8 cellular contexts compared by ENCODE assay signal in the genomic region with DNA sequence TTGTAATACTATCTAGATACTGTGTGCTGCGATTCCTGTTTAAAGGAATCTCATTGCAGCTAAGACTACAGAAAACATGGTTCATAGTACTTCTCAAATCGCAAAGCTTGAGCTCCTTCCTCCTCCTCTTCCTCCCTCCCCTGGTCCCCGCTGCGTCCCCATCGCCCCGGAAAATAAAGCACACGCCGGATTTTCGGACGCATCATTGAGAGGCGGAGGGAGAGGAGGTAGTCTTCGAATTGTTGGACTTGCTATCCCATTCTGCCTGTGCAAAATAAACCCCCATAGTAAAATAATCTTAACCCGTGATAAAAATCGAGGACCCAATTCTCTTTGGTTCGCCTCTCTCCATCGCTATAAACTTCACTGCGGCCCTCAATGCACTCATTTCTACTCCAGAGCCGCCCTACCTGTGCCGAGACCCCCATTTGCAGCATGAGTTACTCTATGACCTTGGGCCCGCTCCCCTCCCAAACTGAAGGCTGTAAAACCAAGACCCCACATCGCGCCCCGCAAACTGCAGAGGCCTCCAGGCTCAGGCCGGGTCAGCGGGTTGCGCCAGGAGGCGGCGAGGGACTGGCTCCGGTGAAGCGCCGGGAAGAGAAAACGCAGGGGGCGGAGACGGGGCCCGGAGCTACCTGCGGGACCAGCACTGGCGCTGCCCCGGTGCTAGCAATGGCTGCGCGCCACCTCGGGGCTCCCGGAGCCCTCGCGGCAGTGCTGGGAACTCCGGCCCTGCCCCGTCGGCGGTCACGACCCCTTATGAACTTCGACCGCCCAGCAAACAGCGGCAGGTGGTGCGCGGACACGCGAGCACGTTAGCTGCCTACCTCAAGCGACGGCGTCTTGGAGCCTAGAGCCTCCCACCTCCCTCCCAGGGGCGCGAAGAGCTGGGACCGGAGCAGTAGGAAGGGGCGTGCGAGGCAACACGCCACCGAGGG. TPM values are rescaled to one million over a fixed set of nuclear protein-coding genes. Genes with fewer than 3 reads are reported as not detected.
A peak's percentile ranks its signal among the peaks of the same experiment; 100 is the strongest.
DNase-seq lines count a peak whose midpoint lies in the region; FAIRE-seq and TF ChIP-seq lines count a peak whose summit lies in the region.

No MANE protein-coding gene starts in this region.

- CTCF ChIA-PET in activated CD4-positive, alpha-beta memory T cell treated with anti-CD3 and anti-CD28 coated beads for 36 hours (lab: Charles Lee) = interaction anchor here (0.8 to 4.5 kb wide), 33 partner anchors 12 to 1853 kb away, joined by 3 to 139 read pairs (median 4); a partner anchor contains a TSS

- H3K9ac ChIP-seq in Loucy (ENCODE audit: low read depth, low read length, poor library complexity, severe bottlenecking) = peak overlapping the region; percentile 91

- H2AFZ ChIP-seq in Loucy (ENCODE audit: low read length) = peak overlapping the region; percentile 97

- POLR2A ChIA-PET in activated CD4-positive, alpha-beta memory T cell treated with anti-CD3 and anti-CD28 coated beads for 36 hours (lab: Charles Lee) = interaction anchor here (0.9 to 2.6 kb wide), 10 partner anchors 12 to 488 kb away, joined by 3 to 49 read pairs (median 4); a partner anchor contains a TSS

- peaks cover 2% of the 10 kb centered on the region for H3K36me3 Mint-ChIP-seq in activated CD4-positive, alpha-beta memory T cell treated with anti-CD3 and anti-CD28 coated beads for 36 hours

- no peak for TF ChIP-seq CTCF in Loucy (conservative IDR thresholded peaks at IDR 0.05; ENCODE audit: low read length)
- TF ChIP-seq CTCF in esophagus muscularis mucosa (IDR thresholded peaks at IDR 0.05) = peak in 1 of 3 experiments; percentile 32

- H3K9me3 Mint-ChIP-seq in activated CD4-positive, alpha-beta memory T cell treated with anti-CD3 and anti-CD28 coated beads for 36 hours = no peaks in the 10 kb centered on the region

- 0 out of 2 replicates have a peak, but pooled peaks cover 3% of the 10 kb centered on the region for H3F3A ChIP-seq in Loucy (ENCODE audit: low read depth)

- peaks cover 38% of the 10 kb centered on the region for H4K20me1 ChIP-seq in Loucy (ENCODE audit: insufficient read depth, low read length, poor library complexity, severe bottlenecking)

- H3K4me2 ChIP-seq in Loucy (ENCODE audit: low read depth, low read length, poor library complexity, severe bottlenecking) = peak overlapping the region; percentile 85

- peak overlapping the region; percentile 93 to 97 (median 95) for H3K27ac ChIP-seq in esophagus muscularis mucosa (replicated peaks in 1 of 4)

- no peaks in the 10 kb centered on the region for H3K9me2 ChIP-seq in Loucy (replicated peaks; ENCODE audit: low read depth, low read length)

- peaks cover 22% of the 10 kb centered on the region for H3K4me1 Mint-ChIP-seq in activated CD4-positive, alpha-beta memory T cell treated with anti-CD3 and anti-CD28 coated beads for 36 hours (ENCODE audit: low read depth)

- no peak for FAIRE-seq in urothelium cell line (lab: Jason Lieb, UNC)

- no peaks in the 10 kb centered on the region for H3K27me3 Mint-ChIP-seq in activated CD4-positive, alpha-beta memory T cell treated with anti-CD3 and anti-CD28 coated beads for 36 hours

- H3K4me3 Mint-ChIP-seq in activated CD4-positive, alpha-beta memory T cell treated with anti-CD3 and anti-CD28 coated beads for 36 hours = peak overlapping the region; percentile 93

- H3K4me3 ChIP-seq in HAP-1 (peak overlapping the region; percentile 87), Loucy (ENCODE audit: low read length, poor library complexity, severe bottlenecking) (peak overlapping the region; percentile 91), esophagus muscularis mucosa (peak overlapping the region; percentile 71 to 94 (median 76))

- WGBS in esophagus muscularis mucosa = 3% methylated on average over 25 of the region's 67 CpGs

- H3K9me3 ChIP-seq in HAP-1 (no peaks in the 10 kb centered on the region), Loucy (ENCODE audit: insufficient read depth, low read depth, low read length) (no peaks in the 10 kb centered on the region), esophagus muscularis mucosa (no peaks in the 10 kb centered on the region)

- H3K36me3 ChIP-seq in HAP-1 (replicated peaks) (no peaks in the 10 kb centered on the region), Loucy (ENCODE audit: insufficient read depth, low read length) (no peaks in the 10 kb centered on the region), esophagus muscularis mucosa (no peaks in the 10 kb centered on the region)

- H3K4me1 ChIP-seq in HAP-1 (peaks cover 14% of the 10 kb centered on the region), Loucy (ENCODE audit: insufficient read depth, low read length, poor library complexity, severe bottlenecking) (peaks cover 31% of the 10 kb centered on the region), esophagus muscularis mucosa (peaks cover 15 to 38% (median 25%) of the 10 kb centered on the region in 4 donors)

- H3K79me2 ChIP-seq in Loucy (ENCODE audit: insufficient read depth, low read length) = peaks cover 50% of the 10 kb centered on the region

- intact Hi-C loops in activated CD4-positive, alpha-beta memory T cell treated with anti-CD3 and anti-CD28 coated beads for 36 hours (cut with micrococcal nuclease) = loop anchor here (1.0 to 5.0 kb wide), 6 partner anchors 12 to 489 kb away; a partner anchor contains a TSS
- intact Hi-C loops in esophagus muscularis mucosa (cut with DNase I) = loop anchor here (5.0 to 10.0 kb wide), 2 partner anchors 115 to 142 kb away; a partner anchor contains a TSS

- peak overlapping the region; percentile 97 for H3K27ac Mint-ChIP-seq in activated CD4-positive, alpha-beta memory T cell treated with anti-CD3 and anti-CD28 coated beads for 36 hours

- H3K27me3 ChIP-seq in HAP-1 (ENCODE audit: low read depth) (no peaks in the 10 kb centered on the region), Loucy (ENCODE audit: insufficient read depth, low read length, poor library complexity, severe bottlenecking) (no peaks in the 10 kb centered on the region), esophagus muscularis mucosa (no peaks in the 10 kb centered on the region)

- TF ChIP-seq EP300 in esophagus muscularis mucosa (IDR thresholded peaks at IDR 0.05) = no peak

- TF ChIP-seq POLR2A in esophagus muscularis mucosa (IDR thresholded peaks at IDR 0.05; ENCODE audit: low read depth) = no peak

- in situ Hi-C loops in HAP-1 (cut with MboI; ENCODE audit: low sequenced_read_pairs) = loop anchor here (25.0 kb wide), 3 partner anchors 88 to 488 kb away; a partner anchor contains a TSS

- DNase-seq in 8988T (peak; percentile 45), GF-D8 (lab: John Stamatoyannopoulos, UW) (peak; percentile 54), HAP-1 (ENCODE audit: low spot score in 2 of 2) (peak; percentile 34 to 75), esophagus muscularis mucosa (ENCODE audit: extremely low spot score) (peak; percentile 92), myocyte (ENCODE audit: low read depth) (peak; percentile 13), urothelium cell line (ENCODE audit: low spot score) (peak; percentile 74)
- peak; percentile 70 for DNase-seq in activated CD4-positive, alpha-beta memory T cell treated with anti-CD3 and anti-CD28 coated beads for 36 hours

RNA-seq across cellular contexts. Expression of a gene that starts 0.6 kb away (rescaled TPM):
- total RNA-seq in activated CD4-positive, alpha-beta memory T cell treated with anti-CD3 and anti-CD28 coated beads for 36 hours = 10 to 100 TPM; 18.6 to 22.0 TPM
- total RNA-seq in esophagus muscularis mucosa (10 to 100 TPM; 12.6 to 19.5 (median 15.0) TPM), myocyte (20.4 and 23.9 TPM in 2 replicates)
- polyA plus RNA-seq in myocyte (2012) = 3.7 TPM

RNA-seq across cellular contexts. Expression of a gene that starts 12.3 kb away (rescaled TPM):
- total RNA-seq in activated CD4-positive, alpha-beta memory T cell treated with anti-CD3 and anti-CD28 coated beads for 36 hours = 100 to 1,000 TPM; 153 to 164 TPM
- total RNA-seq in esophagus muscularis mucosa = 1 to 10 TPM; 7.1 to 8.8 (median 8.1) TPM
- 15.1 and 15.6 TPM in 2 replicates for total RNA-seq in myocyte
- polyA plus RNA-seq in myocyte (2012) = 37.6 TPM

Comparison
In these comparisons a context has a peak if more than half of its experiments do, and no peak if none do; other contexts are left out.
1. Peak in every context shown above with its lines: DNase-seq, H3K4me3 ChIP-seq and H3K27ac ChIP-seq.
2. DNase-seq: peak in every context shown above with its lines; median percentile 92 in esophagus muscularis mucosa; 74 in urothelium cell line; 70 in activated CD4-positive, alpha-beta memory T cell treated with anti-CD3 and anti-CD28 coated beads for 36 hours; 54 in HAP-1; 54 in GF-D8; 45 in 8988T; 13 in myocyte.